1 cellular context compared by ENCODE assay signal in genomic region chr5:51566940-51567339, GRCh38.
TF ChIP-seq lines count a peak whose summit lies in the region.

No MANE protein-coding gene starts in this region.

TF ChIP-seq in SK-N-SH, 30 proteins besides CTCF, POLR2A, EP300 and RAD21:
- TF ChIP-seq MEF2A (IDR thresholded peaks at IDR 0.05; ENCODE audit: borderline replicate concordance, low read depth) (no peak), FOXM1 (IDR thresholded peaks at IDR 0.05; ENCODE audit: low read depth) (no peak), USF1 (IDR thresholded peaks at IDR 0.05; ENCODE audit: borderline replicate concordance, low read depth) (no peak), ELF1 (IDR thresholded peaks at IDR 0.05) (no peak), GABPA (IDR thresholded peaks at IDR 0.05; ENCODE audit: low read depth) (no peak), RXRA (IDR thresholded peaks at IDR 0.05; ENCODE audit: borderline replicate concordance, low read depth) (no peak), RCOR1 (IDR thresholded peaks at IDR 0.05; ENCODE audit: low read length) (no peak), JUND (IDR thresholded peaks at IDR 0.05) (no peak), SIN3A (IDR thresholded peaks at IDR 0.05; ENCODE audit: borderline replicate concordance, low read depth, low read length) (no peak), GATA2 (CRISPR knock-in tag; IDR thresholded peaks at IDR 0.05) (peak; percentile 44; the same call in 1 of the 2 replicates), TCF12 (IDR thresholded peaks at IDR 0.05) (peak; percentile 34), POLR2AphosphoS5 (IDR thresholded peaks at IDR 0.05; ENCODE audit: low read depth, low read length) (no peak), ZBTB33 (IDR thresholded peaks at IDR 0.05; ENCODE audit: borderline replicate concordance, low read depth) (no peak), NFIC (IDR thresholded peaks at IDR 0.05; ENCODE audit: borderline replicate concordance) (no peak)
